13 cellular contexts compared by ENCODE assay signal in genomic region chr4:173185832-173186545, GRCh38. TPM values are rescaled to one million over a fixed set of nuclear protein-coding genes. Genes with fewer than 3 reads are reported as not detected.
A peak's percentile ranks its signal among the peaks of the same experiment; 100 is the strongest.
DNase-seq lines count a peak whose midpoint lies in the region; ATAC-seq and TF ChIP-seq lines count a peak whose summit lies in the region.
"Had no signal": no experiment of that assay in that cellular context is flagged by ENCODE, and none has a peak within 500 bp of the region (broad histone marks: within the 10 kb centered on the region; RNA-seq: fewer than 3 reads in every experiment).

No MANE protein-coding gene starts in this region.

- no peak for TF ChIP-seq CTCF in WTC11 (IDR thresholded peaks at IDR 0.05)
- TF ChIP-seq CTCF in stomach (IDR thresholded peaks at IDR 0.05): no peak

- TF ChIP-seq EP300 in stomach (IDR thresholded peaks at IDR 0.05): no peak

- no peaks in the 10 kb centered on the region for H4K20me1 ChIP-seq in Karpas-422 (ENCODE audit: insufficient read depth, low read depth, low read length)

- intact Hi-C loops in activated CD4-positive, alpha-beta T cell treated with anti-CD3 and anti-CD28 coated beads for 36 hours (cut with DNase I, micrococcal nuclease): no loop called here
- intact Hi-C loops in stomach (cut with DNase I; ENCODE audit: low total_unique reads): no loop called here

- H3K27me3 ChIP-seq in Karpas-422 (ENCODE audit: low read length) (no peaks in the 10 kb centered on the region), stomach (no peaks in the 10 kb centered on the region)
- H3K27me3 ChIP-seq: esophagus squamous epithelium had no signal

- H3K4me2 ChIP-seq in Karpas-422 (ENCODE audit: low read depth, low read length, poor library complexity, severe bottlenecking): peak overlapping the region; percentile 74

- peak overlapping the region; percentile 59 for H3K9ac ChIP-seq in Karpas-422 (ENCODE audit: low read length)

- POLR2A ChIA-PET in activated CD4-positive, alpha-beta T cell treated with anti-CD3 and anti-CD28 coated beads for 36 hours (lab: Charles Lee): interaction anchor here (0.6 to 0.8 kb wide), 2 partner anchors 57 to 246 kb away, joined by 3 to 7 read pairs; no protein-coding TSS in a partner anchor
- POLR2A ChIA-PET in WTC11 (lab: Charles Lee): interaction anchor here (0.7 to 1.0 kb wide), 2 partner anchors 9 to 16 kb away, joined by 3 read pairs; no protein-coding TSS in a partner anchor

- peak overlapping the region; percentile 20 for H3K27ac Mint-ChIP-seq in activated CD4-positive, alpha-beta T cell treated with anti-CD3 and anti-CD28 coated beads for 36 hours
- H3K27ac Mint-ChIP-seq in WTC11: peak overlapping the region; percentile 61; the same call in 1 of the 2 replicates

- H2AFZ ChIP-seq in Karpas-422 (ENCODE audit: low read length): no peak overlapping the region

- H3K36me3 ChIP-seq in Karpas-422 (ENCODE audit: insufficient read depth, low read length): no peaks in the 10 kb centered on the region
- no peaks in the 10 kb centered on the region for H3K36me3 ChIP-seq in stomach
- H3K36me3 ChIP-seq: esophagus squamous epithelium, prostate gland had no signal

- H3K9me3 ChIP-seq in Karpas-422 (ENCODE audit: low read length): no peaks in the 10 kb centered on the region
- H3K9me3 ChIP-seq in stomach: no peaks in the 10 kb centered on the region
- H3K9me3 ChIP-seq: esophagus squamous epithelium, prostate gland had no signal

- WGBS in stomach, 5 donors: 30 to 42% (median 37%) methylated on average over 5 of the region's 5 CpGs

- H3K27me3 Mint-ChIP-seq in activated CD4-positive, alpha-beta T cell treated with anti-CD3 and anti-CD28 coated beads for 36 hours: no peaks in the 10 kb centered on the region
- no peaks in the 10 kb centered on the region for H3K27me3 Mint-ChIP-seq in WTC11 (ENCODE audit: low read depth)

- peaks cover 2% of the 10 kb centered on the region for H3K36me3 Mint-ChIP-seq in activated CD4-positive, alpha-beta T cell treated with anti-CD3 and anti-CD28 coated beads for 36 hours (ENCODE audit: low read depth)
- peaks cover 16% of the 10 kb centered on the region for H3K36me3 Mint-ChIP-seq in WTC11

- H3K4me1 Mint-ChIP-seq in activated CD4-positive, alpha-beta T cell treated with anti-CD3 and anti-CD28 coated beads for 36 hours: peaks cover 45% of the 10 kb centered on the region
- H3K4me1 Mint-ChIP-seq in WTC11: peaks cover 55% of the 10 kb centered on the region

- H3K9me3 Mint-ChIP-seq in activated CD4-positive, alpha-beta T cell treated with anti-CD3 and anti-CD28 coated beads for 36 hours (ENCODE audit: low read depth): no peaks in the 10 kb centered on the region
- peaks cover 4% of the 10 kb centered on the region; the same call in 1 of the 2 replicates for H3K9me3 Mint-ChIP-seq in WTC11

- H3K4me1 ChIP-seq in Karpas-422 (ENCODE audit: low read length): peaks cover 70% of the 10 kb centered on the region
- H3K4me1 ChIP-seq in stomach: peaks cover 20 to 65% (median 46%) of the 10 kb centered on the region in 4 donors
- H3K4me1 ChIP-seq: prostate gland had no signal

- no peaks in the 10 kb centered on the region for H3K9me2 ChIP-seq in Karpas-422 (replicated peaks; ENCODE audit: insufficient read depth, low read length)

- peak overlapping the region; percentile 47; the same call in 1 of the 2 replicates for H3K4me3 ChIP-seq in Karpas-422 (ENCODE audit: low read length)
- H3K4me3 ChIP-seq in stomach: no peak overlapping the region
- H3K4me3 ChIP-seq: esophagus squamous epithelium, prostate gland had no signal

- no peak for ATAC-seq in activated CD4-positive, alpha-beta T cell treated with anti-CD3 and anti-CD28 coated beads for 36 hours
- ATAC-seq in WTC11: no peak

- no peak for DNase-seq in activated CD4-positive, alpha-beta T cell treated with anti-CD3 and anti-CD28 coated beads for 36 hours
- DNase-seq in activated CD4-positive, alpha-beta T cell treated with anti-CD3 and anti-CD28 coated beads, Interleukin-2, amount 50 U/mL, for 48 hours: no peak
- DNase-seq in Karpas-422: peak; percentile 56
- DNase-seq in WTC11 (ENCODE audit: low spot score): no peak
- no peak for DNase-seq in stomach
- DNase-seq in stimulated activated CD4-positive, alpha-beta T cell treated with anti-CD3 and anti-CD28 coated beads, Interleukin-2, amount 100 ng/mL, for 48 hours: no peak
- DNase-seq in GDM1 (lab: John Stamatoyannopoulos, UW): no peak
- no peak for DNase-seq in SIG-M5 (lab: John Stamatoyannopoulos, UW)
- DNase-seq: anterior cingulate cortex, esophagus squamous epithelium, NCI-H187 treated with DMSO at 0.1 percent for 48 hours had no signal

- TF ChIP-seq POLR2A in stomach (IDR thresholded peaks at IDR 0.05): no peak

- peaks cover 93% of the 10 kb centered on the region for H3K79me2 ChIP-seq in Karpas-422 (ENCODE audit: low read length)

- CTCF ChIA-PET in activated CD4-positive, alpha-beta T cell treated with anti-CD3 and anti-CD28 coated beads for 36 hours (lab: Charles Lee): interaction anchor here (0.6 to 1.6 kb wide), 6 partner anchors 19 to 172 kb away, joined by 3 to 4 read pairs (median 3); no protein-coding TSS in a partner anchor
- CTCF ChIA-PET in WTC11 (lab: Charles Lee): interaction anchor here (1.6 kb wide), 1 partner anchor 116 kb away, joined by 3 read pairs; no protein-coding TSS in a partner anchor

- H3K4me3 Mint-ChIP-seq in activated CD4-positive, alpha-beta T cell treated with anti-CD3 and anti-CD28 coated beads for 36 hours: no peak overlapping the region
- no peak overlapping the region for H3K4me3 Mint-ChIP-seq in WTC11

- H3K27ac ChIP-seq in Karpas-422 (ENCODE audit: low read length) (peak overlapping the region; percentile 90), stomach (peak overlapping the region in 4 of 5 donors; percentile 15 to 83 (median 36))
- H3K27ac ChIP-seq: esophagus squamous epithelium, HL-60, prostate gland had no signal

TF ChIP-seq in WTC11, 78 proteins besides CTCF, POLR2A, EP300 and RAD21:
- TF ChIP-seq E2F5 (CRISPR knock-in tag; IDR thresholded peaks at IDR 0.05) (no peak), MLX (CRISPR knock-in tag; IDR thresholded peaks at IDR 0.05) (no peak), RORB (CRISPR knock-in tag; IDR thresholded peaks at IDR 0.05) (no peak), USF1 (CRISPR knock-in tag; IDR thresholded peaks at IDR 0.05) (no peak), ATF2 (CRISPR knock-in tag; IDR thresholded peaks at IDR 0.05; ENCODE audit: borderline replicate concordance, low read depth) (no peak), CBFB (CRISPR knock-in tag; IDR thresholded peaks at IDR 0.05; ENCODE audit: low read depth) (no peak), ETV6 (CRISPR knock-in tag; IDR thresholded peaks at IDR 0.05) (no peak)

RNA-seq across cellular contexts. Expression of gene GALNT7, which starts 17.4 kb away (rescaled TPM):
- total RNA-seq in activated CD4-positive, alpha-beta T cell treated with anti-CD3 and anti-CD28 coated beads for 36 hours: 10 to 100 TPM; 11.4 to 15.1 TPM
- total RNA-seq in Karpas-422 (2014; rRNA removed; shearing (Covaris generic); ENCODE audit: low replicate concordance): 17.0 and 28.9 TPM in 2 replicates
- total RNA-seq in WTC11 (2021) (79.9 to 86.9 TPM (median 82.8 TPM) in 3 replicates), stomach (10 to 100 TPM; 22.8 to 94.5 (median 64.9) TPM)
- polyA plus RNA-seq in stomach: 10 to 100 TPM; 10.7 to 17.8 (median 15.8) TPM
